Comparison of ENCODE assay signal across 16 cellular contexts in the genomic region with DNA sequence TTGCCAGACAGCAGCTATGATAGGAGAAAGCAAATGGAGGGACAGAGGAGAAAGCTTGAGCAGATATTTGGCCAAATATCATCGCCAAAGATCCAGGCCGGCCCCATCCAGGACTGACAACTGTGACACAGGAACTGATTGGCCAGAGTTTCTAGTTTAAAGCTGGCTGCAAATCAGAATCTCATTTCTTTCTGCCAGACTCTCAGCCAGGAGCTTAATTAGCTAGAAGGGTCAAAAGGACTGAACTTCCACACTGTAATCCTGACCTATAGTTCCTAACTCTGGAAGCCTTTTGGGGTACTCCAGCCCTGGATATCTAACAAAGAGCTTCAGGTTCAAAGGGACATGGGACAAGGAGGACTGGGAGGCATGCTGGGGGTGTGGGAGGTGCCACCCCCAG.
"Had no signal": no experiment of that assay in that cellular context is flagged by ENCODE, and none has a peak within 500 bp of the region (broad histone marks: within the 10 kb centered on the region; RNA-seq: fewer than 3 reads in every experiment).

No MANE protein-coding gene starts in this region.

- DNase-seq: activated CD4-positive, alpha-beta T cell treated with anti-CD3 and anti-CD28 coated beads for 48 hours; activated CD8-positive, alpha-beta T cell treated with anti-CD3 and anti-CD28 coated beads, Interleukin-2, amount 10 ng/mL, durations not matched to agents 7 days and 5 days; activated naive CD4-positive, alpha-beta T cell treated with anti-CD3 and anti-CD28 coated beads for 36 hours; central memory CD4-positive, alpha-beta T cell; effector memory CD4-positive, alpha-beta T cell; hypothalamus; mammary epithelial cell; pancreas; spleen; stimulated activated CD4-positive, alpha-beta T cell treated with anti-CD3 and anti-CD28 coated beads, Interleukin-1b, Interleukin-23, amount 100 ng/mL, for 48 hours; transverse colon had no signal

- H3K4me3 ChIP-seq: coronary artery, pancreas, spleen, transverse colon had no signal

- FAIRE-seq: pancreas had no signal

- H3K27ac ChIP-seq: coronary artery, epithelial cell of prostate, pancreas, spleen, transverse colon had no signal

- H3K9me3 ChIP-seq: pancreas, spleen, transverse colon had no signal

- H3K27me3 ChIP-seq: pancreas, spleen, transverse colon had no signal

- H3K4me1 ChIP-seq: pancreas, transverse colon had no signal

- H3K36me3 ChIP-seq: pancreas, spleen, transverse colon had no signal

- ATAC-seq: activated CD8-positive, alpha-beta T cell treated with anti-CD3 and anti-CD28 coated beads, Interleukin-2, amount 10 ng/mL, durations not matched to agents 7 days and 5 days; activated T-helper 17 cell treated with anti-CD3 and anti-CD28 coated beads, Interleukin-2, amount 50 U/mL, for 72 hours; pancreas; stimulated activated memory B cell treated with anti-CD40 and anti-IgM and Interleukin-4, amounts not matched to agents 10 μg/mL and 1 μg/mL and 100 μg/mL, for 72 hours; WTC11 had no signal
